Comparison of ENCODE assay signal across 25 cellular contexts in genomic region chr6:85705220-85705619, GRCh38.
"Had no signal": no experiment of that assay in that cellular context is flagged by ENCODE, and none has a peak within 500 bp of the region (broad histone marks: within the 10 kb centered on the region; RNA-seq: fewer than 3 reads in every experiment).

No MANE protein-coding gene starts in this region.

- DNase-seq: naive B cell; naive thymus-derived CD8-positive, alpha-beta T cell; nephron progenitor cell; occipital lobe; ovary; psoas muscle; right cardiac atrium; spleen; stimulated activated CD4-positive, alpha-beta T cell treated with anti-CD3 and anti-CD28 coated beads, Interleukin-12 subunit alpha, Interleukin-12 subunit beta, amount 100 ng/mL, for 4 hours; stimulated activated CD4-positive, alpha-beta T cell treated with anti-CD3 and anti-CD28 coated beads, Interleukin-1b, Interleukin-23, amount 100 ng/mL, for 48 hours; stimulated activated CD4-positive, alpha-beta T cell treated with anti-CD3 and anti-CD28 coated beads, Interleukin-4, amount 100 ng/mL, for 1 hour; stimulated activated CD4-positive, alpha-beta T cell treated with anti-CD3 and anti-CD28 coated beads, Interleukin-4, amount 100 ng/mL, for 4 hours; stimulated activated CD8-positive, alpha-beta memory T cell treated with anti-CD3 and anti-CD28 coated beads, Interleukin-4, amount 100 ng/mL, for 48 hours; stimulated activated naive B cell treated with anti-CD40 and anti-IgM and Interleukin-4, amounts not matched to agents 10 μg/mL and 1 μg/mL and 100 μg/mL, for 72 hours; substantia nigra; testis; tibial artery; transverse colon had no signal

- H3K4me2 ChIP-seq: smooth muscle cell had no signal

- H3K9me3 ChIP-seq: ovary, psoas muscle, suprapubic skin, testis, vagina had no signal

- H3K79me2 ChIP-seq: parathyroid adenoma had no signal

- ATAC-seq: naive thymus-derived CD8-positive, alpha-beta T cell; right cardiac atrium; sciatic nerve; stimulated activated naive B cell treated with anti-CD40 and anti-IgM and Interleukin-4, amounts not matched to agents 10 μg/mL and 1 μg/mL and 100 μg/mL, for 72 hours had no signal

- H3K4me3 ChIP-seq: ovary, psoas muscle, skin epidermis, smooth muscle cell, spleen, suprapubic skin, testis, tibial artery, transverse colon, vagina had no signal

- H3K4me1 ChIP-seq: parathyroid adenoma, psoas muscle, spleen, suprapubic skin, testis, tibial artery, transverse colon, vagina had no signal

- H2AFZ ChIP-seq: parathyroid adenoma had no signal

- FAIRE-seq: urothelium cell line had no signal

- H3K27me3 ChIP-seq: ovary, spleen, suprapubic skin, testis, tibial artery, transverse colon, vagina had no signal

- H3K36me3 ChIP-seq: ovary, spleen, suprapubic skin, tibial artery, transverse colon, vagina had no signal

- H3K27ac ChIP-seq: ovary, parathyroid adenoma, psoas muscle, skin epidermis, spleen, suprapubic skin, testis, tibial artery, transverse colon, vagina had no signal

- H3K9ac ChIP-seq: parathyroid adenoma had no signal
